1 cellular context compared by ENCODE assay signal in the genomic region with DNA sequence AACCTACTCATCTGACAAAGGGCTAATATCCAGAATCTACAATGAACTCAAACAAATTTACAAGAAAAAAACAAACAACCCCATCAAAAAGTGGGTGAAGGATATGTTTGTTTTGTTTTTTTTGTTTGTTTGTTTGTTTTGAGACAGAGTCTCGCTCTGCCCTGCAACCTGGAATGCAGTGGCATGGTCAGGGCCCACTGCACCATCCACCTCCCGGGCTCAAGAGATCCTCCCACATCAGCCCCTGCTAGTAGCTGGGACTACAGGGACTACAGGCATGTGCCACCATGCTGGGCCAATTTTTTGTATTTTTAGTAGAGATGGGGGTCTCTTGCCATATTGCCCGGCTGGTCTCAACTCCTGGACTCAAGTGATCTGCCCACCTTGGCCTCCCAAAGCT. TPM values are rescaled to one million over a fixed set of nuclear protein-coding genes. Genes with fewer than 3 reads are reported as not detected.
"Had no signal": no experiment of that assay in that cellular context is flagged by ENCODE, and none has a peak within 500 bp of the region (broad histone marks: within the 10 kb centered on the region; RNA-seq: fewer than 3 reads in every experiment).

No MANE protein-coding gene starts in this region.

RNA-seq across cellular contexts. Expression of a gene that starts 44.3 kb away (rescaled TPM):
- total RNA-seq: temporal lobe had no signal
